1 cellular context compared by ENCODE assay signal in the genomic region with DNA sequence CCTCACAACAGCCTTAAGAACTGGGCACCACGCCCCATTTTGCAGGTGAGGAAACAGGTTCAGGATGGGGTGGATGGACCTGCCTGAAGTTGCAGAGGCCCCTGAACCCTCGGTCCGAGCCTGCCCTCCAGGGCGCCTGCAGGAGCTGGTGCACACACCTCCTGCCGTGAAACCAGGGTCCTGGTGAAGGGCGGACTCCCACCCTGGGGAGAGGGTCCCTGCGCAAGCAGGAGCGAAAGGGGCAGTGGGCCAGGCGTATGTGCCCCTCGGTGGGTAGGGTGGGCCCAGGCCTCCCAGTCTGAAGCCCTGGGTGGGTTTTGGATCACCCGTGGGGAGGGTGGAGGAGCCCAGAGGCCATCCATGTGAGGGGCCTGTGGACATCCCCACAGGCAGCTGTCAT.
TF ChIP-seq lines count a peak whose summit lies in the region.

No MANE protein-coding gene starts in this region.

TF ChIP-seq in HepG2, 621 proteins besides CTCF, POLR2A, EP300 and RAD21 (continued from another document):
- TF ChIP-seq, protein P1, sequence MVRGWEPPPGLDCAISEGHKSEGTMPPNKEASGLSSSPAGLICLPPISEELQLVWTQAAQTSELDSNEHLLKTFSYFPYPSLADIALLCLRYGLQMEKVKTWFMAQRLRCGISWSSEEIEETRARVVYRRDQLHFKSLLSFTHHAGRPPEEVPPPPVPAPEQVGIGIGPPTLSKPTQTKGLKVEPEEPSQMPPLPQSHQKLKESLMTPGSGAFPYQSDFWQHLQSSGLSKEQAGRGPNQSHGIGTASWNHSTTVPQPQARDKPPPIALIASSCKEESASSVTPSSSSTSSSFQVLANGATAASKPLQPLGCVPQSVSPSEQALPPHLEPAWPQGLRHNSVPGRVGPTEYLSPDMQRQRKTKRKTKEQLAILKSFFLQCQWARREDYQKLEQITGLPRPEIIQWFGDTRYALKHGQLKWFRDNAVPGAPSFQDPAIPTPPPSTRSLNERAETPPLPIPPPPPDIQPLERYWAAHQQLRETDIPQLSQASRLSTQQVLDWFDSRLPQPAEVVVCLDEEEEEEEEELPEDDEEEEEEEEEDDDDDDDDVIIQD (CRISPR knock-in tag; IDR thresholded peaks at IDR 0.05; ENCODE audit: low read depth): no peak
- no peak for TF ChIP-seq TRIM24 (CRISPR knock-in tag; IDR thresholded peaks at IDR 0.05)
- TF ChIP-seq NBN (conservative IDR thresholded peaks at IDR 0.05): no peak
